Comparison of ENCODE assay signal across 12 cellular contexts in genomic region chr7:111380945-111381344, GRCh38.
"Had no signal": no experiment of that assay in that cellular context is flagged by ENCODE, and none has a peak within 500 bp of the region (broad histone marks: within the 10 kb centered on the region; RNA-seq: fewer than 3 reads in every experiment).

No MANE protein-coding gene starts in this region.

- ATAC-seq: left lung; stimulated activated naive CD8-positive, alpha-beta T cell treated with anti-CD3 and anti-CD28 coated beads, Interleukin-15, amount 100 ng/mL, for 72 hours; upper lobe of right lung had no signal

- H3K27ac ChIP-seq: ascending aorta, esophagus muscularis mucosa, left lung, upper lobe of right lung, VCaP had no signal

- H3K27me3 ChIP-seq: ascending aorta, esophagus muscularis mucosa, left lung, testis, upper lobe of right lung had no signal

- H3K27ac Mint-ChIP-seq: activated CD4-positive, alpha-beta memory T cell treated with anti-CD3 and anti-CD28 coated beads for 36 hours; stimulated activated naive CD8-positive, alpha-beta T cell treated with anti-CD3 and anti-CD28 coated beads, Interleukin-15, amount 100 ng/mL, for 72 hours had no signal

- H3K4me3 Mint-ChIP-seq: activated CD4-positive, alpha-beta memory T cell treated with anti-CD3 and anti-CD28 coated beads for 36 hours; neural crest cell; stimulated activated naive CD8-positive, alpha-beta T cell treated with anti-CD3 and anti-CD28 coated beads, Interleukin-15, amount 100 ng/mL, for 72 hours had no signal

- H3K4me1 ChIP-seq: ascending aorta, left lung, upper lobe of right lung had no signal

- H3K4me3 ChIP-seq: ascending aorta, esophagus muscularis mucosa, left lung, testis, upper lobe of right lung had no signal

- H3K4me1 Mint-ChIP-seq: neural crest cell; stimulated activated naive CD8-positive, alpha-beta T cell treated with anti-CD3 and anti-CD28 coated beads, Interleukin-15, amount 100 ng/mL, for 72 hours had no signal

- H3K9me3 ChIP-seq: ascending aorta, esophagus muscularis mucosa, left lung, testis, upper lobe of right lung had no signal

- DNase-seq: activated CD4-positive, alpha-beta memory T cell treated with anti-CD3 and anti-CD28 coated beads for 36 hours; glutamatergic neuron; left lung; mesenchymal stem cell; stimulated activated CD4-positive, alpha-beta T cell treated with anti-CD3 and anti-CD28 coated beads, Interleukin-4, amount 100 ng/mL, for 4 hours; stimulated activated naive CD8-positive, alpha-beta T cell treated with anti-CD3 and anti-CD28 coated beads, Interleukin-15, amount 100 ng/mL, for 72 hours; testis; upper lobe of right lung had no signal

- H3K27me3 Mint-ChIP-seq: activated CD4-positive, alpha-beta memory T cell treated with anti-CD3 and anti-CD28 coated beads for 36 hours; stimulated activated naive CD8-positive, alpha-beta T cell treated with anti-CD3 and anti-CD28 coated beads, Interleukin-15, amount 100 ng/mL, for 72 hours had no signal

- H3K36me3 ChIP-seq: ascending aorta, esophagus muscularis mucosa, left lung, upper lobe of right lung had no signal

- H3K36me3 Mint-ChIP-seq: activated CD4-positive, alpha-beta memory T cell treated with anti-CD3 and anti-CD28 coated beads for 36 hours had no signal

- H3K9me3 Mint-ChIP-seq: activated CD4-positive, alpha-beta memory T cell treated with anti-CD3 and anti-CD28 coated beads for 36 hours; neural crest cell had no signal
